ENCODE assay signal across 1 cellular context in the genomic region with DNA sequence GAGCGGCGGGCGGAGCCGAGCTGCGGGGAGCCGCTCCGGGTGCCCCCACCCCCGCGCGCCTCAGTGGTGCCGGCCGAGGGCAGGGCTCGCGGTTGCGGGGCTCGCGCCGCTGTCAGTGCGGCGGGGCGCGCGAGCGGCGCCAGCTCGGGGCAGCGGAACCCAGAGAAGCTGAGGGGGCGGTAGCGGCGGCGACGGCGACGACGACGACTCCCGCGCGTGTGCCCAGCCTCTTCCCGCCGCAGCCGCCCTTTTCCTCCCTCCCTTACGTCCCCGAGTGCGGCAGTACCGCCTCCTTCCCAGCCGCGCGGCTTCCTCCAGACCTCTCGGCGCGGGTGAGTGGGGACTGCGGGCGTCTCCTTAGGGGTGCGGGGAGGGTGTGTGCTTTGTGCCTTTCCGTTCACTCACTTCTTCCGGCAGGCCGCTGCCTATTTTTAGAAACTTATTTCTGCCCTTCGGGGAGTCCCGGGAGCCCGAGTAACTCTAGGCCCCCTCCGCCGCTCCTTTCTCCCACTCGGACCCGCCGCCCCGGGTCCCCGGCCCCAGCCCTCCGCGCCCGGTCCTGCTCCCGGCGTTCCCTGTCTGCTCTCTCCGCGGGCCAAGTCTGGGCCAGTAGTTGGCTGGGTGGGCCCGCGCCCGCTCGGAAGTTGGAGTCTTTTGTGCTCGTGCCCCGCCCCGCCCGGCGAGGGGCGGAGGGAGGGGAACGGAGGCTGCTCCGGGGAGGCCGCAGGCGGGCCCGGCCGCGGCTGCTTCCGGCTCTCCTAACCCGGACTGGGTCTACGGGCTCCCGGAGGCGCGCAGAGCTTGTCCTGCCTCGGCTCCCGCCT.
TF ChIP-seq lines count a peak whose summit lies in the region.

Gene RALY, plus strand, starts transcription at position 112 of the 824 bp plus-strand sequence. CDS start 78,164 bp downstream, outside the sequence.

TF ChIP-seq in HepG2, 621 proteins besides CTCF, POLR2A, EP300 and RAD21 (continued from another document and continues in another):
- TF ChIP-seq HMGXB3 (CRISPR knock-in tag; IDR thresholded peaks at IDR 0.05; ENCODE audit: borderline replicate concordance) (no peak; the same call in 1 of the 2 replicates), TBP (CRISPR knock-in tag; IDR thresholded peaks at IDR 0.05) (peak; percentile 96), ELF3 (CRISPR knock-in tag; IDR thresholded peaks at IDR 0.05) (peak; percentile 91), ZNF543 (CRISPR knock-in tag; IDR thresholded peaks at IDR 0.05) (peak; percentile 89), AGO1 (IDR thresholded peaks at IDR 0.05; ENCODE audit: low read depth, low read length, poor library complexity, severe bottlenecking) (no peak), CHD4 (IDR thresholded peaks at IDR 0.05; ENCODE audit: borderline replicate concordance, low read length) (no peak), ZNF33A (CRISPR knock-in tag; IDR thresholded peaks at IDR 0.05; ENCODE audit: borderline replicate concordance) (peak; percentile 79; the same call in 1 of the 2 replicates), ZFP37 (CRISPR knock-in tag; IDR thresholded peaks at IDR 0.05; ENCODE audit: borderline replicate concordance) (peak; percentile 52; the same call in 1 of the 2 replicates), ZNF879 (CRISPR knock-in tag; IDR thresholded peaks at IDR 0.05) (peak; percentile 79; the same call in 1 of the 2 replicates), BRF2 (CRISPR knock-in tag; IDR thresholded peaks at IDR 0.05) (peak; percentile 38; the same call in 1 of the 2 replicates), ZNF337 (CRISPR knock-in tag; IDR thresholded peaks at IDR 0.05; ENCODE audit: borderline replicate concordance, low read depth) (peak; percentile 51; the same call in 1 of the 2 replicates), HNF4G (IDR thresholded peaks at IDR 0.05; ENCODE audit: borderline replicate concordance, low read depth, low read length) (no peak; the same call in 1 of the 2 replicates), HNF4G (CRISPR knock-in tag; IDR thresholded peaks at IDR 0.05; ENCODE audit: borderline replicate concordance, low read depth) (peak; percentile 56; the same call in 1 of the 2 replicates), RBM22 (optimal IDR thresholded peaks at IDR 0.05; ENCODE audit: low read length) (peak; percentile 3), ZNF205 (CRISPR knock-in tag; IDR thresholded peaks at IDR 0.05) (peak; percentile 80; the same call in 1 of the 2 replicates), MEF2D (CRISPR knock-in tag; IDR thresholded peaks at IDR 0.05) (peak; percentile 43; the same call in 1 of the 2 replicates), ZNF572 (CRISPR knock-in tag; IDR thresholded peaks at IDR 0.05) (peak; percentile 86; the same call in 1 of the 2 replicates), NCOA2 (CRISPR knock-in tag; IDR thresholded peaks at IDR 0.05) (0 out of 2 replicates have a peak, but pooled peaks have one; percentile 47), ARID2 (CRISPR knock-in tag; IDR thresholded peaks at IDR 0.05; ENCODE audit: borderline replicate concordance) (peak; percentile 98), NONO (IDR thresholded peaks at IDR 0.05) (no peak), NONO (CRISPR knock-in tag; conservative IDR thresholded peaks at IDR 0.05) (peak; percentile 69), PAWR (CRISPR knock-in tag; IDR thresholded peaks at IDR 0.05; ENCODE audit: borderline replicate concordance) (peak; percentile 92; the same call in 1 of the 2 replicates), TFDP1 (CRISPR knock-in tag; IDR thresholded peaks at IDR 0.05; ENCODE audit: borderline replicate concordance) (peak; percentile 72), ZFP41 (CRISPR knock-in tag; IDR thresholded peaks at IDR 0.05; ENCODE audit: borderline replicate concordance) (peak; percentile 86; the same call in 1 of the 2 replicates), ZNF44 (CRISPR knock-in tag; IDR thresholded peaks at IDR 0.05) (no peak), NKX3-1 (CRISPR knock-in tag; IDR thresholded peaks at IDR 0.05) (peak; percentile 21; the same call in 1 of the 2 replicates), SNRNP70 (IDR thresholded peaks at IDR 0.05; ENCODE audit: low read depth, low read length) (no peak), YEATS2 (CRISPR knock-in tag; IDR thresholded peaks at IDR 0.05; ENCODE audit: borderline replicate concordance) (peak; percentile 64), ZNF609 (CRISPR knock-in tag; IDR thresholded peaks at IDR 0.05; ENCODE audit: borderline replicate concordance) (peak; percentile 52; the same call in 1 of the 2 replicates), ZNF569 (CRISPR knock-in tag; IDR thresholded peaks at IDR 0.05; ENCODE audit: borderline replicate concordance) (no peak), HOXA3 (CRISPR knock-in tag; IDR thresholded peaks at IDR 0.05) (peak; percentile 54), REL (CRISPR knock-in tag; conservative IDR thresholded peaks at IDR 0.05) (0 out of 2 replicates have a peak, but pooled peaks have one; percentile 60), PHF8 (CRISPR knock-in tag; IDR thresholded peaks at IDR 0.05) (peak; percentile 92), ZSCAN25 (CRISPR knock-in tag; IDR thresholded peaks at IDR 0.05) (peak; percentile 38; the same call in 1 of the 2 replicates), AGO2 (optimal IDR thresholded peaks at IDR 0.05; ENCODE audit: low read depth, low read length) (peak; percentile 95)
- TF ChIP-seq, protein P1, sequence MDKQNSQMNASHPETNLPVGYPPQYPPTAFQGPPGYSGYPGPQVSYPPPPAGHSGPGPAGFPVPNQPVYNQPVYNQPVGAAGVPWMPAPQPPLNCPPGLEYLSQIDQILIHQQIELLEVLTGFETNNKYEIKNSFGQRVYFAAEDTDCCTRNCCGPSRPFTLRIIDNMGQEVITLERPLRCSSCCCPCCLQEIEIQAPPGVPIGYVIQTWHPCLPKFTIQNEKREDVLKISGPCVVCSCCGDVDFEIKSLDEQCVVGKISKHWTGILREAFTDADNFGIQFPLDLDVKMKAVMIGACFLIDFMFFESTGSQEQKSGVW (CRISPR knock-in tag; IDR thresholded peaks at IDR 0.05; ENCODE audit: borderline replicate concordance), result peak; percentile 91
- TF ChIP-seq, protein P2, sequence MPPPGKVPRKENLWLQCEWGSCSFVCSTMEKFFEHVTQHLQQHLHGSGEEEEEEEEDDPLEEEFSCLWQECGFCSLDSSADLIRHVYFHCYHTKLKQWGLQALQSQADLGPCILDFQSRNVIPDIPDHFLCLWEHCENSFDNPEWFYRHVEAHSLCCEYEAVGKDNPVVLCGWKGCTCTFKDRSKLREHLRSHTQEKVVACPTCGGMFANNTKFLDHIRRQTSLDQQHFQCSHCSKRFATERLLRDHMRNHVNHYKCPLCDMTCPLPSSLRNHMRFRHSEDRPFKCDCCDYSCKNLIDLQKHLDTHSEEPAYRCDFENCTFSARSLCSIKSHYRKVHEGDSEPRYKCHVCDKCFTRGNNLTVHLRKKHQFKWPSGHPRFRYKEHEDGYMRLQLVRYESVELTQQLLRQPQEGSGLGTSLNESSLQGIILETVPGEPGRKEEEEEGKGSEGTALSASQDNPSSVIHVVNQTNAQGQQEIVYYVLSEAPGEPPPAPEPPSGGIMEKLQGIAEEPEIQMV (CRISPR knock-in tag; IDR thresholded peaks at IDR 0.05; ENCODE audit: low read depth), result peak; percentile 14; the same call in 1 of the 2 replicates
- TF ChIP-seq, protein P3, sequence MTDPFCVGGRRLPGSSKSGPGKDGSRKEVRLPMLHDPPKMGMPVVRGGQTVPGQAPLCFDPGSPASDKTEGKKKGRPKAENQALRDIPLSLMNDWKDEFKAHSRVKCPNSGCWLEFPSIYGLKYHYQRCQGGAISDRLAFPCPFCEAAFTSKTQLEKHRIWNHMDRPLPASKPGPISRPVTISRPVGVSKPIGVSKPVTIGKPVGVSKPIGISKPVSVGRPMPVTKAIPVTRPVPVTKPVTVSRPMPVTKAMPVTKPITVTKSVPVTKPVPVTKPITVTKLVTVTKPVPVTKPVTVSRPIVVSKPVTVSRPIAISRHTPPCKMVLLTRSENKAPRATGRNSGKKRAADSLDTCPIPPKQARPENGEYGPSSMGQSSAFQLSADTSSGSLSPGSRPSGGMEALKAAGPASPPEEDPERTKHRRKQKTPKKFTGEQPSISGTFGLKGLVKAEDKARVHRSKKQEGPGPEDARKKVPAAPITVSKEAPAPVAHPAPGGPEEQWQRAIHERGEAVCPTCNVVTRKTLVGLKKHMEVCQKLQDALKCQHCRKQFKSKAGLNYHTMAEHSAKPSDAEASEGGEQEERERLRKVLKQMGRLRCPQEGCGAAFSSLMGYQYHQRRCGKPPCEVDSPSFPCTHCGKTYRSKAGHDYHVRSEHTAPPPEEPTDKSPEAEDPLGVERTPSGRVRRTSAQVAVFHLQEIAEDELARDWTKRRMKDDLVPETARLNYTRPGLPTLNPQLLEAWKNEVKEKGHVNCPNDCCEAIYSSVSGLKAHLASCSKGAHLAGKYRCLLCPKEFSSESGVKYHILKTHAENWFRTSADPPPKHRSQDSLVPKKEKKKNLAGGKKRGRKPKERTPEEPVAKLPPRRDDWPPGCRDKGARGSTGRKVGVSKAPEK (CRISPR knock-in tag; IDR thresholded peaks at IDR 0.05; ENCODE audit: borderline replicate concordance), result no peak; the same call in 1 of the 2 replicates
